22 cellular contexts compared by ENCODE assay signal in the genomic region with DNA sequence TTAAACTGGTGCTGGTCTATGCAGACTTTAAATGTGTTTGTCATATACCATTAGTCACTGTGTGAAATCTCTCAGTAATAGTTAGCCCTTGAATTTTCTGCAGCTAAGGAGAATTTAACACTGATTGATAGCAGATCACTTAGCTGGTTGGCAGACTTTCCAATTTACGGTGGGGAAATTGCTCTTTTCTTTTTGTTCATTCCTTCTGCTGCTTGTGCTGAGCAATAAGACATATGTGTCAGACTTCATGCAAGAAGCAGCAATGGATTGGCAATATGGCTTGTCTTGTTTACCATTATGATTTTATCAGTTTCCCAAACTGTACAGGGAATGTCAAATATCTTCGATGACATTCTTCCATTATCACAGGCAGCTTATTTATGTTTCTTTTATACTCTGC.
DNase-seq lines count a peak whose midpoint lies in the region; ATAC-seq, FAIRE-seq and TF ChIP-seq lines count a peak whose summit lies in the region.
"Had no signal": no experiment of that assay in that cellular context is flagged by ENCODE, and none has a peak within 500 bp of the region (broad histone marks: within the 10 kb centered on the region; RNA-seq: fewer than 3 reads in every experiment).

No MANE protein-coding gene starts in this region.

- H3K4me3 ChIP-seq in AG10803 (ENCODE audit: low read length) (no peak overlapping the region), adipocyte (ENCODE audit: low read length) (no peak overlapping the region), retinal pigment epithelial cell (ENCODE audit: low read length) (no peak overlapping the region)
- H3K4me3 ChIP-seq: A549, BLaER1 had no signal

- no peak for FAIRE-seq in RCC 7860 (lab: Jason Lieb, UNC)
- FAIRE-seq: A549, GM12891, GM18507, H54 had no signal

- no peak for ATAC-seq in HG03571 (IDR thresholded peaks at IDR 0.05; ENCODE audit: unreplicated experiment)
- ATAC-seq: A549; CD8-positive, alpha-beta T cell had no signal

- peak; percentile 40 for DNase-seq in AG10803 (ENCODE audit: low read depth)
- peak; percentile 27 for DNase-seq in adipocyte (ENCODE audit: low read depth)
- peak; percentile 68 for DNase-seq in fibroblast of peridontal ligament (ENCODE audit: extremely low read depth)
- DNase-seq in retinal pigment epithelial cell (ENCODE audit: low read depth): peak; percentile 37
- DNase-seq in activated CD4-positive, alpha-beta T cell treated with anti-CD3 and anti-CD28 coated beads for 48 hours: no peak
- DNase-seq in RCC 7860 (ENCODE audit: low spot score): no peak
- DNase-seq: 8988T; ACHN; Caco-2; CD4-positive, CD25-positive, alpha-beta regulatory T cell; CD8-positive, alpha-beta T cell; DMS53; DMS79 treated with DMSO at 0.1 percent for 48 hours; GF-D8; GOT3; HCEC 1CT had no signal

- H3K9ac ChIP-seq in adipocyte (ENCODE audit: low read length): no peak overlapping the region
- H3K9ac ChIP-seq: BLaER1 had no signal

- TF ChIP-seq CTCF in AG10803 (conservative IDR thresholded peaks at IDR 0.05; ENCODE audit: low read length): no peak
- no peak for TF ChIP-seq CTCF in retinal pigment epithelial cell (conservative IDR thresholded peaks at IDR 0.05; ENCODE audit: low read depth, low read length)

- H3K27me3 ChIP-seq in adipocyte (replicated peaks; ENCODE audit: control insufficient read depth, insufficient read depth, low read length): no peaks in the 10 kb centered on the region
- H3K27me3 ChIP-seq: BLaER1 had no signal

- H3K4me1 ChIP-seq in adipocyte (ENCODE audit: control insufficient read depth, insufficient read depth, low read length): peaks cover 6% of the 10 kb centered on the region
- H3K4me1 ChIP-seq: BLaER1, Caco-2 had no signal

- no peaks in the 10 kb centered on the region for H3K36me3 ChIP-seq in adipocyte (ENCODE audit: control insufficient read depth, insufficient read depth, low read length, severe bottlenecking)
- H3K36me3 ChIP-seq: BLaER1 had no signal

- H3K9me3 ChIP-seq in adipocyte (ENCODE audit: control insufficient read depth, low read length): no peaks in the 10 kb centered on the region
- H3K9me3 ChIP-seq: A549, BLaER1, Caco-2 had no signal

Comparison
In these comparisons a context has a peak if more than half of its experiments do, and no peak if none do; other contexts are left out.
1. DNase-seq: peak in AG10803 (single experiment), adipocyte (single experiment), fibroblast of peridontal ligament (single experiment) and retinal pigment epithelial cell (single experiment); none in activated CD4-positive, alpha-beta T cell treated with anti-CD3 and anti-CD28 coated beads for 48 hours (single experiment) and RCC 7860 (single experiment).